ENCODE assay signal across 9 cellular contexts in genomic region chr6:120056085-120056484, GRCh38.
A peak's percentile ranks its signal among the peaks of the same experiment; 100 is the strongest.
DNase-seq lines count a peak whose midpoint lies in the region; ATAC-seq and TF ChIP-seq lines count a peak whose summit lies in the region.
"Had no signal": no experiment of that assay in that cellular context is flagged by ENCODE, and none has a peak within 500 bp of the region (broad histone marks: within the 10 kb centered on the region; RNA-seq: fewer than 3 reads in every experiment).

No MANE protein-coding gene starts in this region.

- intact Hi-C loops in right lobe of liver (cut with DNase I) = no loop called here

- no peaks in the 10 kb centered on the region for H3K27me3 ChIP-seq in H7 (ENCODE audit: control insufficient read depth, insufficient read depth, low read length)
- H3K27me3 ChIP-seq in NT2/D1 (ENCODE audit: insufficient read depth, insufficient read length) = no peaks in the 10 kb centered on the region
- no peaks in the 10 kb centered on the region for H3K27me3 ChIP-seq in right lobe of liver

- H3K4me1 ChIP-seq in NT2/D1 (ENCODE audit: insufficient read depth, insufficient read length) (no peaks in the 10 kb centered on the region), right lobe of liver (no peaks in the 10 kb centered on the region)

- TF ChIP-seq CTCF in right lobe of liver (IDR thresholded peaks at IDR 0.05) = peak in 3 of 4 donors; percentile 9 to 25 (median 15)

- no peak for TF ChIP-seq POLR2A in right lobe of liver (IDR thresholded peaks at IDR 0.05)

- H3K4me3 ChIP-seq in H7 (ENCODE audit: insufficient read depth, low read depth, low read length) = no peak overlapping the region
- H3K4me3 ChIP-seq in NT2/D1 (ENCODE audit: insufficient read length, low read depth) = no peak overlapping the region
- H3K4me3 ChIP-seq in right lobe of liver = no peak overlapping the region

- ATAC-seq in right lobe of liver (no peak), HG03457 (IDR thresholded peaks at IDR 0.05; ENCODE audit: unreplicated experiment) (no peak)

- H3K9me3 ChIP-seq in NT2/D1 (ENCODE audit: insufficient read depth, low read length) (no peaks in the 10 kb centered on the region), right lobe of liver (no peaks in the 10 kb centered on the region)

- DNase-seq in DMS 273 (lab: John Stamatoyannopoulos, UW; ENCODE audit: unreplicated experiment) (peak; percentile 40), DMS 273 treated with DMSO at 0.1 percent for 48 hours (lab: John Stamatoyannopoulos, UW) (no peak), H7 (peak; percentile 9), NT2/D1 (ENCODE audit: low read depth, low spot score) (peak; percentile 9), right lobe of liver (peak in 1 of 3 donors; percentile 11), GM03348 (ENCODE audit: low spot score) (no peak), NCI-H1694 (lab: John Stamatoyannopoulos, UW) (no peak)
- DNase-seq: mesenchymal stem cell had no signal

- H3K27ac ChIP-seq in right lobe of liver = no peak overlapping the region

- no peak overlapping the region for H3K9ac ChIP-seq in NT2/D1 (ENCODE audit: insufficient read length, low read depth)

- 44% methylated on average over 7 of the region's 7 CpGs for WGBS in right lobe of liver (ENCODE audit: insufficient coverage, low coverage, low lambda C conversion rate, missing lambda C conversion rate)

- H3K36me3 ChIP-seq in H7 (replicated peaks; ENCODE audit: control insufficient read depth, insufficient read depth, low read length) (no peaks in the 10 kb centered on the region), NT2/D1 (ENCODE audit: insufficient read depth, insufficient read length, low read length) (no peaks in the 10 kb centered on the region), right lobe of liver (no peaks in the 10 kb centered on the region)

Comparison
In these comparisons a context has a peak if more than half of its experiments do, and no peak if none do; other contexts are left out.
1. DNase-seq: peak in DMS 273 (single experiment), H7 (single experiment) and NT2/D1 (single experiment); none in DMS 273 treated with DMSO at 0.1 percent for 48 hours (single experiment), GM03348 (single experiment) and NCI-H1694 (single experiment).